ENCODE assay signal across 25 cellular contexts in the genomic region with DNA sequence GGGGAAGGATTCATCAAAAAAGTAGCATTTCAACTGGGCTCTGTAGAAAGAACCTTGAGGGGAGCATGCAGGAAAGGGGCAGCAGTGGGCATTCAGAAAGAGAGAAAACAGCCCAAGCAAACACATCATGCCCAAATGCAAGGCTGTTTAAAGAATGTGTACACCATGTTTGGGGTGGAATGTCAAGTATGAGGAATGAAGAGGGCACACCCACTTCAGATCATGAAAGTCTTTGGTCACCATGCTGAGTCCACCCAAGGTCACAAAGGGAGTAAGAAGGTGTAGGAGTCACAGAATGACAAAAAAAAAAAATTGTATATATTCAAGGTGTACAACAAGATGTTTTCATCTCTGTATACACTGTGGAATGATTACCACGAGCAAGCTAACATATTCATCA. TPM values are rescaled to one million over a fixed set of nuclear protein-coding genes. Genes with fewer than 3 reads are reported as not detected.
"Had no signal": no experiment of that assay in that cellular context is flagged by ENCODE, and none has a peak within 500 bp of the region (broad histone marks: within the 10 kb centered on the region; RNA-seq: fewer than 3 reads in every experiment).

No MANE protein-coding gene starts in this region.

- H3K9me3 ChIP-seq: body of pancreas, colonic mucosa, heart right ventricle, left ventricle myocardium inferior, pancreas, right lobe of liver, spleen, testis had no signal

- H3K4me1 ChIP-seq: body of pancreas, colonic mucosa, heart right ventricle, left ventricle myocardium inferior, neural progenitor cell, pancreas, right lobe of liver, spleen, testis had no signal

- H3K4me3 ChIP-seq: body of pancreas, colonic mucosa, heart right ventricle, left ventricle myocardium inferior, neural progenitor cell, pancreas, right lobe of liver, spleen, testis had no signal

- H2AFZ ChIP-seq: neural progenitor cell had no signal

- H3K9ac ChIP-seq: neural progenitor cell had no signal

- DNase-seq: activated CD4-positive, alpha-beta T cell treated with anti-CD3 and anti-CD28 coated beads for 36 hours; activated CD4-positive, alpha-beta T cell treated with anti-CD3 and anti-CD28 coated beads, Interleukin-2, amount 50 U/mL, for 48 hours; activated naive CD4-positive, alpha-beta T cell treated with Interleukin-2 at 50 U/mL for 16 hours; activated naive CD8-positive, alpha-beta T cell treated with anti-CD3 and anti-CD28 coated beads, Interleukin-2, amount 10 ng/mL, durations not matched to agents 7 days and 5 days; amygdala; body of pancreas; caudate nucleus; colonic mucosa; heart right ventricle; left ventricle myocardium inferior; mammary epithelial cell; pancreas; right lobe of liver; spleen; stimulated activated CD4-positive, alpha-beta T cell treated with anti-CD3 and anti-CD28 coated beads, Interleukin-4, amount 100 ng/mL, for 4 hours; testis had no signal

- H3K27me3 Mint-ChIP-seq: activated CD4-positive, alpha-beta T cell treated with anti-CD3 and anti-CD28 coated beads for 36 hours; activated naive CD8-positive, alpha-beta T cell treated with anti-CD3 and anti-CD28 coated beads, Interleukin-2, amount 10 ng/mL, durations not matched to agents 7 days and 5 days; stimulated activated memory B cell treated with anti-CD40 and anti-IgM and Interleukin-4, amounts not matched to agents 10 μg/mL and 1 μg/mL and 100 μg/mL, for 72 hours; type B pancreatic cell had no signal

- H3K9me3 Mint-ChIP-seq: activated naive CD8-positive, alpha-beta T cell treated with anti-CD3 and anti-CD28 coated beads, Interleukin-2, amount 10 ng/mL, durations not matched to agents 7 days and 5 days; activated T-helper 2 cell treated with anti-CD3 and anti-CD28 coated beads, Interferon-gamma antibody, Interleukin-2, Interleukin-4, amounts not matched to agents 10 μg/mL and 5 μg/mL and 100 μg/mL, durations not matched to agents 14 hours and 24 hours and 36 hours; neural progenitor cell; stimulated activated memory B cell treated with anti-CD40 and anti-IgM and Interleukin-4, amounts not matched to agents 10 μg/mL and 1 μg/mL and 100 μg/mL, for 72 hours; T-helper 2 cell treated with Interferon-gamma antibody and Interleukin-4, amounts not matched to agents 5 μg/mL and 100 μg/mL, for 36 hours; type B pancreatic cell had no signal

- H3K4me1 Mint-ChIP-seq: activated CD4-positive, alpha-beta T cell treated with anti-CD3 and anti-CD28 coated beads for 36 hours; activated naive CD8-positive, alpha-beta T cell treated with anti-CD3 and anti-CD28 coated beads, Interleukin-2, amount 10 ng/mL, durations not matched to agents 7 days and 5 days; stimulated activated memory B cell treated with anti-CD40 and anti-IgM and Interleukin-4, amounts not matched to agents 10 μg/mL and 1 μg/mL and 100 μg/mL, for 72 hours had no signal

- H3K27ac Mint-ChIP-seq: activated CD4-positive, alpha-beta T cell treated with anti-CD3 and anti-CD28 coated beads for 36 hours; activated naive CD8-positive, alpha-beta T cell treated with anti-CD3 and anti-CD28 coated beads, Interleukin-2, amount 10 ng/mL, durations not matched to agents 7 days and 5 days; activated T-helper 2 cell treated with anti-CD3 and anti-CD28 coated beads, Interferon-gamma antibody, Interleukin-2, Interleukin-4, amounts not matched to agents 10 μg/mL and 5 μg/mL and 100 μg/mL, durations not matched to agents 14 hours and 24 hours and 36 hours; neural progenitor cell; stimulated activated memory B cell treated with anti-CD40 and anti-IgM and Interleukin-4, amounts not matched to agents 10 μg/mL and 1 μg/mL and 100 μg/mL, for 72 hours; T-helper 2 cell treated with Interferon-gamma antibody and Interleukin-4, amounts not matched to agents 5 μg/mL and 100 μg/mL, for 36 hours; type B pancreatic cell had no signal

- H3K4me2 ChIP-seq: neural progenitor cell had no signal

- H3K36me3 ChIP-seq: colonic mucosa, left ventricle myocardium inferior, pancreas, right lobe of liver, spleen had no signal

- FAIRE-seq: endometrium, pancreas, TTC549 had no signal

- ATAC-seq: activated CD4-positive, alpha-beta T cell treated with anti-CD3 and anti-CD28 coated beads for 36 hours; body of pancreas; heart right ventricle; pancreas; right lobe of liver; stimulated activated memory B cell treated with anti-CD40 and anti-IgM and Interleukin-4, amounts not matched to agents 10 μg/mL and 1 μg/mL and 100 μg/mL, for 72 hours had no signal

- H3K27me3 ChIP-seq: body of pancreas, colonic mucosa, neural progenitor cell, right lobe of liver, testis had no signal

- H3K27ac ChIP-seq: body of pancreas, colonic mucosa, heart right ventricle, left ventricle myocardium inferior, neural progenitor cell, pancreas, right lobe of liver, spleen, testis had no signal

- H3K4me3 Mint-ChIP-seq: activated CD4-positive, alpha-beta T cell treated with anti-CD3 and anti-CD28 coated beads for 36 hours; activated naive CD8-positive, alpha-beta T cell treated with anti-CD3 and anti-CD28 coated beads, Interleukin-2, amount 10 ng/mL, durations not matched to agents 7 days and 5 days; neural progenitor cell; stimulated activated memory B cell treated with anti-CD40 and anti-IgM and Interleukin-4, amounts not matched to agents 10 μg/mL and 1 μg/mL and 100 μg/mL, for 72 hours; T-helper 2 cell treated with Interferon-gamma antibody and Interleukin-4, amounts not matched to agents 5 μg/mL and 100 μg/mL, for 36 hours; type B pancreatic cell had no signal

RNA-seq across cellular contexts. Expression of a gene that starts 9.4 kb away (rescaled TPM):
- total RNA-seq: activated CD4-positive, alpha-beta T cell treated with anti-CD3 and anti-CD28 coated beads for 36 hours; activated naive CD8-positive, alpha-beta T cell treated with anti-CD3 and anti-CD28 coated beads, Interleukin-2, amount 10 ng/mL, durations not matched to agents 7 days and 5 days; activated T-helper 2 cell treated with anti-CD3 and anti-CD28 coated beads, Interferon-gamma antibody, Interleukin-2, Interleukin-4, amounts not matched to agents 10 μg/mL and 5 μg/mL and 100 μg/mL, durations not matched to agents 14 hours and 24 hours and 36 hours; body of pancreas; colonic mucosa; heart right ventricle; kidney epithelial cell; left ventricle myocardium inferior; mammary epithelial cell; myocyte; pancreas; right lobe of liver; spleen; testis had no signal
